In the genomic region with DNA sequence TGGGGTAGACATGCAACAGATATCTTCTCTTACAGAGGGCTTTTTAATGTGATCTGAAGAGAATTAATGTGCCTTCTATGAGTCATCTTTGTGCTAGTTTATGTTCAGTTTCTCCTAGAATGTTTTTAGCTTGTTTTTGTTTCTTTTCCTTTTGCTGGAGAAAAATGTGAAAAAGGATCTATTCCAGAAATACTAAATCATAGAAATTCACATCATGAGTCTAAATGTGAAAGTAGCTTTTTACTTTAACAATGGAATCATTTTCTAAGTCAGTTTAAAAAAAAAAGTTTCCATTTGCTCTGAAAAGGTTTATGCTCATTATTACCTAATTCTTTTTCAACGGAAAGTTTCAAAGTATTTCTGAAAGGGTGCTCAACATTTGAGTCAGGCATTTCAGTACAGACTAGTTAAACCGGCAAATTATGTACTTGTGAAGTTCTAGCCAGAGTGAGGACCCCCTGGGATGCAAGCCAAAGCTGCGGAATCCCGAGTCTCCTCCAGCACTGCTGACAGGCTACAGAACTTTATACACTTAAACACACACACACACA, we compare ENCODE assay signal across 14 cellular contexts.
DNase-seq lines count a peak whose midpoint lies in the region; ATAC-seq and TF ChIP-seq lines count a peak whose summit lies in the region.
"Had no signal": no experiment of that assay in that cellular context is flagged by ENCODE, and none has a peak within 500 bp of the region (broad histone marks: within the 10 kb centered on the region; RNA-seq: fewer than 3 reads in every experiment).

No MANE protein-coding gene starts in this region.

- CTCF ChIA-PET in HEK293 (lab: Yijun Ruan, JAX), result interaction anchor here (0.6 to 1.2 kb wide), 6 partner anchors 168 to 761 kb away, joined by 3 to 4 read pairs (median 3); no protein-coding TSS in a partner anchor

- H3K4me3 Mint-ChIP-seq in activated T-helper 2 cell treated with anti-CD3 and anti-CD28 coated beads, Interferon-gamma antibody, Interleukin-2, Interleukin-4, amounts not matched to agents 10 μg/mL and 5 μg/mL and 100 μg/mL, durations not matched to agents 14 hours and 24 hours and 36 hours (ENCODE audit: low read depth), result no peak overlapping the region
- H3K4me3 Mint-ChIP-seq in stimulated activated memory B cell treated with anti-CD40 and anti-IgM and Interleukin-4, amounts not matched to agents 10 μg/mL and 1 μg/mL and 100 μg/mL, for 72 hours, result no peak overlapping the region

- H3K36me3 ChIP-seq in HEK293 (ENCODE audit: control insufficient read depth in 2 of 2, insufficient read depth in 1 of 2, low read length in 2 of 2), result no peaks in the 10 kb centered on the region

- no peaks in the 10 kb centered on the region for H3K36me3 Mint-ChIP-seq in activated T-helper 2 cell treated with anti-CD3 and anti-CD28 coated beads, Interferon-gamma antibody, Interleukin-2, Interleukin-4, amounts not matched to agents 10 μg/mL and 5 μg/mL and 100 μg/mL, durations not matched to agents 14 hours and 24 hours and 36 hours (ENCODE audit: low read depth)
- no peaks in the 10 kb centered on the region for H3K36me3 Mint-ChIP-seq in stimulated activated memory B cell treated with anti-CD40 and anti-IgM and Interleukin-4, amounts not matched to agents 10 μg/mL and 1 μg/mL and 100 μg/mL, for 72 hours

- no peaks in the 10 kb centered on the region for H3K9me3 Mint-ChIP-seq in activated T-helper 2 cell treated with anti-CD3 and anti-CD28 coated beads, Interferon-gamma antibody, Interleukin-2, Interleukin-4, amounts not matched to agents 10 μg/mL and 5 μg/mL and 100 μg/mL, durations not matched to agents 14 hours and 24 hours and 36 hours
- no peaks in the 10 kb centered on the region for H3K9me3 Mint-ChIP-seq in stimulated activated memory B cell treated with anti-CD40 and anti-IgM and Interleukin-4, amounts not matched to agents 10 μg/mL and 1 μg/mL and 100 μg/mL, for 72 hours

- no peak for ATAC-seq in stimulated activated memory B cell treated with anti-CD40 and anti-IgM and Interleukin-4, amounts not matched to agents 10 μg/mL and 1 μg/mL and 100 μg/mL, for 72 hours
- no peak for ATAC-seq in HG02623 (IDR thresholded peaks at IDR 0.05; ENCODE audit: unreplicated experiment)
- ATAC-seq: HCT116 had no signal

- H3K9me3 ChIP-seq in HEK293 (ENCODE audit: control insufficient read depth, insufficient read depth, low read depth, low read length), result no peaks in the 10 kb centered on the region

- intact Hi-C loops in activated T-helper 2 cell treated with anti-CD3 and anti-CD28 coated beads, Interferon-gamma antibody, Interleukin-2, Interleukin-4, amounts not matched to agents 10 μg/mL and 5 μg/mL and 100 μg/mL, durations not matched to agents 14 hours and 24 hours and 36 hours (cut with micrococcal nuclease), result loop anchor here (5.0 kb wide), 1 partner anchor 266 kb away; no protein-coding TSS in a partner anchor
- intact Hi-C loops in posterior vena cava (cut with DNase I), result no loop called here

- no peaks in the 10 kb centered on the region for H3K27me3 Mint-ChIP-seq in activated T-helper 2 cell treated with anti-CD3 and anti-CD28 coated beads, Interferon-gamma antibody, Interleukin-2, Interleukin-4, amounts not matched to agents 10 μg/mL and 5 μg/mL and 100 μg/mL, durations not matched to agents 14 hours and 24 hours and 36 hours (ENCODE audit: low read depth)
- H3K27me3 Mint-ChIP-seq in stimulated activated memory B cell treated with anti-CD40 and anti-IgM and Interleukin-4, amounts not matched to agents 10 μg/mL and 1 μg/mL and 100 μg/mL, for 72 hours, result no peaks in the 10 kb centered on the region
- H3K27me3 Mint-ChIP-seq: progenitor cell of endocrine pancreas had no signal

- H3K27ac ChIP-seq in HEK293 (ENCODE audit: extremely low read depth, low read depth, low read length), result no peak overlapping the region
- H3K27ac ChIP-seq: epithelial cell of prostate, HL-60 had no signal

- DNase-seq in activated T-helper 2 cell treated with anti-CD3 and anti-CD28 coated beads, Interferon-gamma antibody, Interleukin-2, Interleukin-4, amounts not matched to agents 10 μg/mL and 5 μg/mL and 100 μg/mL, durations not matched to agents 14 hours and 24 hours and 36 hours (ENCODE audit: low spot score), result no peak
- DNase-seq in foreskin melanocyte, result peak; percentile 52
- no peak for DNase-seq in posterior vena cava (ENCODE audit: low spot score)
- DNase-seq in DMS153 (lab: John Stamatoyannopoulos, UW), result no peak
- DNase-seq: GF-D8, NCI-H1105, T-helper 9 cell had no signal

- no peak for TF ChIP-seq CTCF in HEK293 (tag by site-specific recombination; IDR thresholded peaks at IDR 0.05)

- no peak overlapping the region for H3K4me3 ChIP-seq in HEK293 (ENCODE audit: low read depth, low read length)

- POLR2A ChIA-PET in HEK293 (lab: Yijun Ruan, JAX), result no interaction called here

- peaks cover 6% of the 10 kb centered on the region for H3K4me1 ChIP-seq in HEK293 (ENCODE audit: control insufficient read depth, insufficient read depth, low read length)

- peaks cover 47% of the 10 kb centered on the region for H3K4me1 Mint-ChIP-seq in activated T-helper 2 cell treated with anti-CD3 and anti-CD28 coated beads, Interferon-gamma antibody, Interleukin-2, Interleukin-4, amounts not matched to agents 10 μg/mL and 5 μg/mL and 100 μg/mL, durations not matched to agents 14 hours and 24 hours and 36 hours (ENCODE audit: low read depth)
- H3K4me1 Mint-ChIP-seq in stimulated activated memory B cell treated with anti-CD40 and anti-IgM and Interleukin-4, amounts not matched to agents 10 μg/mL and 1 μg/mL and 100 μg/mL, for 72 hours, result peaks cover 19% of the 10 kb centered on the region

- peak overlapping the region; percentile 81 for H3K27ac Mint-ChIP-seq in activated T-helper 2 cell treated with anti-CD3 and anti-CD28 coated beads, Interferon-gamma antibody, Interleukin-2, Interleukin-4, amounts not matched to agents 10 μg/mL and 5 μg/mL and 100 μg/mL, durations not matched to agents 14 hours and 24 hours and 36 hours
- peak overlapping the region; percentile 23 for H3K27ac Mint-ChIP-seq in stimulated activated memory B cell treated with anti-CD40 and anti-IgM and Interleukin-4, amounts not matched to agents 10 μg/mL and 1 μg/mL and 100 μg/mL, for 72 hours
- H3K27ac Mint-ChIP-seq: progenitor cell of endocrine pancreas had no signal

TF ChIP-seq in HEK293, 187 proteins besides CTCF, POLR2A, EP300 and RAD21 (continues in another document):
- TF ChIP-seq ZNF777 (tag by site-specific recombination; IDR thresholded peaks at IDR 0.05; ENCODE audit: borderline replicate concordance), result no peak
- TF ChIP-seq GLIS1 (tag by site-specific recombination; IDR thresholded peaks at IDR 0.05), result peak; percentile 52
- TF ChIP-seq SCRT1 (tag by site-specific recombination; IDR thresholded peaks at IDR 0.05; ENCODE audit: borderline replicate concordance), result 0 out of 2 replicates have a peak, but pooled peaks have one; percentile 23
- TF ChIP-seq SCRT2 (tag by site-specific recombination; IDR thresholded peaks at IDR 0.05), result peak; percentile 90
- peak; percentile 92 for TF ChIP-seq PRDM6 (tag by site-specific recombination; IDR thresholded peaks at IDR 0.05)
- no peak for TF ChIP-seq ZNF157 (tag by site-specific recombination; IDR thresholded peaks at IDR 0.05)
- TF ChIP-seq ZNF701 (tag by site-specific recombination; IDR thresholded peaks at IDR 0.05), result no peak
- TF ChIP-seq ZNF266 (tag by site-specific recombination; IDR thresholded peaks at IDR 0.05; ENCODE audit: low read depth), result no peak
- no peak for TF ChIP-seq BCL6B (tag by site-specific recombination; IDR thresholded peaks at IDR 0.05)
- TF ChIP-seq ZNF184 (tag by site-specific recombination; IDR thresholded peaks at IDR 0.05), result no peak
- TF ChIP-seq ZSCAN18 (tag by site-specific recombination; IDR thresholded peaks at IDR 0.05), result no peak
- peak; percentile 31 for TF ChIP-seq PRDM1 (tag by site-specific recombination; IDR thresholded peaks at IDR 0.05)
